In the genomic region with DNA sequence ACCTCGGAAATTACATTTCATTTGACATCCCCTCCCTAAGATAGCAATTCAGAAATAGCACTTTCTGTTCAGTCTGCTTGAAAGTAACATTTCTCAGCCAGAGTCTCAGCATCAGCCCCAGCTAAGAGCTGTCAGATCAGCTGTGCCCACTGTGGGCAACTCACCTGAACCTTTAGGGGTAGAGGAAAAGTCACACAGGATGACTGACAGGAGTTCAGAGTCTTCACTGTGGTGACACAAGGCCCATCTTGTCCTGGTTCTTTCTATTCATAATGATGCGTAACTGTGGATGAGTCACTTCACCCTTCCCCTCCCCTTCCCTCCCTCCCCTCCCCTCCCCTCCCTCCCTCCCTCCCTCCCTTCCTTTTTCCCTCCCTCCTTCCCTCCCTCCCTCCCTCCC, we compare ENCODE assay signal across 14 cellular contexts.
A peak's percentile ranks its signal among the peaks of the same experiment; 100 is the strongest.
DNase-seq lines count a peak whose midpoint lies in the region; ATAC-seq and TF ChIP-seq lines count a peak whose summit lies in the region.
"Had no signal": no experiment of that assay in that cellular context is flagged by ENCODE, and none has a peak within 500 bp of the region (broad histone marks: within the 10 kb centered on the region; RNA-seq: fewer than 3 reads in every experiment).

No MANE protein-coding gene starts in this region.

- DNase-seq in Daoy (ENCODE audit: low read depth) (peak; percentile 4), epithelial cell of esophagus (ENCODE audit: low read depth) (peak; percentile 22), cerebellum (ENCODE audit: low spot score) (no peak), UCSD-AML1 (lab: John Stamatoyannopoulos, UW; ENCODE audit: unreplicated experiment) (no peak)
- DNase-seq in activated CD4-positive, alpha-beta T cell treated with anti-CD3 and anti-CD28 coated beads, Interleukin-2, amount 10 ng/mL, durations not matched to agents 7 days and 5 days = peak; percentile 28
- DNase-seq: C1 segment of cervical spinal cord, heart left ventricle, Karpas-422, NCI-H2029, WERI-Rb-1 had no signal

- H3K9me3 ChIP-seq in BLaER1 treated with 17β-estradiol and CSF1 and Interleukin-3, amounts not matched to agents 10 nM and 100 nM (replicated peaks in 1 of 11) = peaks cover 0 to 3% (median 0%) of the 10 kb centered on the region in 11 experiments; a peak in 1 of 22 replicates
- H3K9me3 ChIP-seq: heart left ventricle, SJSA1 had no signal

- no peaks in the 10 kb centered on the region for H3K27me3 ChIP-seq in BLaER1 treated with 17β-estradiol and CSF1 and Interleukin-3, amounts not matched to agents 10 nM and 100 nM

- CTCF ChIA-PET in activated CD4-positive, alpha-beta T cell treated with anti-CD3 and anti-CD28 coated beads, Interleukin-2, amount 10 ng/mL, durations not matched to agents 7 days and 5 days (lab: Charles Lee) = interaction anchor here (3.5 to 6.6 kb wide), 4 partner anchors 13 to 96 kb away, joined by 18 to 32 read pairs (median 29); partner anchors contain the start of gene RASGRP1

- no peaks in the 10 kb centered on the region for H3K27me3 Mint-ChIP-seq in activated CD4-positive, alpha-beta T cell treated with anti-CD3 and anti-CD28 coated beads, Interleukin-2, amount 10 ng/mL, durations not matched to agents 7 days and 5 days

- POLR2A ChIA-PET in activated CD4-positive, alpha-beta T cell treated with anti-CD3 and anti-CD28 coated beads, Interleukin-2, amount 10 ng/mL, durations not matched to agents 7 days and 5 days (lab: Charles Lee) = no interaction called here

- no peaks in the 10 kb centered on the region for H4K20me1 ChIP-seq in BLaER1 treated with 17β-estradiol and CSF1 and Interleukin-3, amounts not matched to agents 10 nM and 100 nM

- H3K27ac Mint-ChIP-seq in activated CD4-positive, alpha-beta T cell treated with anti-CD3 and anti-CD28 coated beads, Interleukin-2, amount 10 ng/mL, durations not matched to agents 7 days and 5 days = peak overlapping the region; percentile 85
- H3K27ac Mint-ChIP-seq: GM23338 had no signal

- H3K9me3 Mint-ChIP-seq in activated CD4-positive, alpha-beta T cell treated with anti-CD3 and anti-CD28 coated beads, Interleukin-2, amount 10 ng/mL, durations not matched to agents 7 days and 5 days = peaks cover 7% of the 10 kb centered on the region
- H3K9me3 Mint-ChIP-seq: GM23338 had no signal

- no peak overlapping the region for H3K4me3 ChIP-seq in BLaER1 treated with 17β-estradiol and CSF1 and Interleukin-3, amounts not matched to agents 10 nM and 100 nM
- H3K4me3 ChIP-seq in epithelial cell of esophagus (ENCODE audit: low read length) = no peak overlapping the region
- H3K4me3 ChIP-seq: GM23338, heart left ventricle, SJSA1 had no signal

- no peak overlapping the region for H3K27ac ChIP-seq in BLaER1 treated with 17β-estradiol and CSF1 and Interleukin-3, amounts not matched to agents 10 nM and 100 nM
- H3K27ac ChIP-seq: heart left ventricle, SJSA1, WERI-Rb-1 had no signal

- no peaks in the 10 kb centered on the region for H3K36me3 ChIP-seq in BLaER1 treated with 17β-estradiol and CSF1 and Interleukin-3, amounts not matched to agents 10 nM and 100 nM
- H3K36me3 ChIP-seq: heart left ventricle, SJSA1, WERI-Rb-1 had no signal

- no peak for ATAC-seq in GM21576 (IDR thresholded peaks at IDR 0.05; ENCODE audit: unreplicated experiment)
- ATAC-seq: GM23338, heart left ventricle had no signal

- peaks cover 0 to 18% (median 14%) of the 10 kb centered on the region in 10 experiments; a peak in 14 of 20 replicates for H3K4me1 ChIP-seq in BLaER1 treated with 17β-estradiol and CSF1 and Interleukin-3, amounts not matched to agents 10 nM and 100 nM
- H3K4me1 ChIP-seq: SJSA1 had no signal

- TF ChIP-seq CTCF in epithelial cell of esophagus (IDR thresholded peaks at IDR 0.05; ENCODE audit: insufficient read depth, low read depth, low read length, missing control alignments) = no peak

- peaks cover 16% of the 10 kb centered on the region for H3K36me3 Mint-ChIP-seq in activated CD4-positive, alpha-beta T cell treated with anti-CD3 and anti-CD28 coated beads, Interleukin-2, amount 10 ng/mL, durations not matched to agents 7 days and 5 days (ENCODE audit: low read depth)

- peaks cover 80% of the 10 kb centered on the region for H3K4me1 Mint-ChIP-seq in activated CD4-positive, alpha-beta T cell treated with anti-CD3 and anti-CD28 coated beads, Interleukin-2, amount 10 ng/mL, durations not matched to agents 7 days and 5 days
- H3K4me1 Mint-ChIP-seq: GM23338 had no signal

- H3K9ac ChIP-seq in BLaER1 treated with 17β-estradiol and CSF1 and Interleukin-3, amounts not matched to agents 10 nM and 100 nM = no peak overlapping the region

- peak overlapping the region; percentile 42 for H3K4me3 Mint-ChIP-seq in activated CD4-positive, alpha-beta T cell treated with anti-CD3 and anti-CD28 coated beads, Interleukin-2, amount 10 ng/mL, durations not matched to agents 7 days and 5 days
- H3K4me3 Mint-ChIP-seq: GM23338 had no signal

- H3K4me2 ChIP-seq in BLaER1 treated with 17β-estradiol and CSF1 and Interleukin-3, amounts not matched to agents 10 nM and 100 nM = peak overlapping the region in 7 of 11 experiments; percentile 2 to 38 (median 8); a peak in 5 of 22 replicates
- H3K4me2 ChIP-seq: GM23338 had no signal

Comparison
In these comparisons a context has a peak if more than half of its experiments do, and no peak if none do; other contexts are left out.
1. DNase-seq: peak in Daoy (single experiment), activated CD4-positive, alpha-beta T cell treated with anti-CD3 and anti-CD28 coated beads, Interleukin-2, amount 10 ng/mL, durations not matched to agents 7 days and 5 days (single experiment) and epithelial cell of esophagus (single experiment); none in cerebellum (single experiment) and UCSD-AML1 (single experiment).